Comparison of ENCODE assay signal across 21 cellular contexts in genomic region chr5:83360573-83360972, GRCh38.
A peak's percentile ranks its signal among the peaks of the same experiment; 100 is the strongest.
DNase-seq lines count a peak whose midpoint lies in the region; ATAC-seq and TF ChIP-seq lines count a peak whose summit lies in the region.
"Had no signal": no experiment of that assay in that cellular context is flagged by ENCODE, and none has a peak within 500 bp of the region (broad histone marks: within the 10 kb centered on the region; RNA-seq: fewer than 3 reads in every experiment).

No MANE protein-coding gene starts in this region.

- H3K27ac Mint-ChIP-seq in GM23338, result no peak overlapping the region
- H3K27ac Mint-ChIP-seq: CD8-positive, alpha-beta T cell had no signal

- no peak overlapping the region for H2AFZ ChIP-seq in GM23338

- no peak overlapping the region for H3K4me2 ChIP-seq in GM23338
- H3K4me2 ChIP-seq: BLaER1 treated with 17β-estradiol and CSF1 and Interleukin-3, amounts not matched to agents 10 nM and 100 nM; KMS-11 had no signal

- H3K9me3 Mint-ChIP-seq in GM23338, result peaks cover 4% of the 10 kb centered on the region; the same call in 2 of the 3 replicates

- no peak overlapping the region for H3K27ac ChIP-seq in GM23338 (ENCODE audit: low read depth)
- H3K27ac ChIP-seq: BLaER1 treated with 17β-estradiol and CSF1 and Interleukin-3, amounts not matched to agents 10 nM and 100 nM; KMS-11 had no signal

- no peaks in the 10 kb centered on the region for H3K27me3 ChIP-seq in GM23338 (ENCODE audit: insufficient read depth)
- H3K27me3 ChIP-seq: BLaER1 treated with 17β-estradiol and CSF1 and Interleukin-3, amounts not matched to agents 10 nM and 100 nM had no signal

- TF ChIP-seq CTCF in GM23338 (conservative IDR thresholded peaks at IDR 0.05; ENCODE audit: low read depth in 2 of 2), result no peak
- TF ChIP-seq CTCF in epithelial cell of esophagus (IDR thresholded peaks at IDR 0.05; ENCODE audit: insufficient read depth, low read depth, low read length, missing control alignments), result no peak

- H3K4me1 Mint-ChIP-seq in GM23338, result peaks cover 25% of the 10 kb centered on the region

- H3K27me3 Mint-ChIP-seq in GM23338 (ENCODE audit: insufficient read depth, low read depth, poor library complexity), result no peaks in the 10 kb centered on the region

- no peaks in the 10 kb centered on the region for H3K79me2 ChIP-seq in GM23338 (replicated peaks; ENCODE audit: insufficient read depth)

- H3K36me3 Mint-ChIP-seq in GM23338 (ENCODE audit: low read depth), result peaks cover 9% of the 10 kb centered on the region; the same call in 2 of the 3 replicates
- H3K36me3 Mint-ChIP-seq: CD8-positive, alpha-beta T cell had no signal

- ATAC-seq in GM23338 (no peak), HG03469 (IDR thresholded peaks at IDR 0.05; ENCODE audit: unreplicated experiment) (no peak), HG03460 (IDR thresholded peaks at IDR 0.05; ENCODE audit: unreplicated experiment) (no peak)
- ATAC-seq: CD8-positive, alpha-beta T cell; Right ventricle myocardium inferior had no signal

- H4K20me1 ChIP-seq in GM23338 (replicated peaks; ENCODE audit: insufficient read depth), result no peaks in the 10 kb centered on the region
- H4K20me1 ChIP-seq: BLaER1 treated with 17β-estradiol and CSF1 and Interleukin-3, amounts not matched to agents 10 nM and 100 nM had no signal

- peaks cover 18% of the 10 kb centered on the region for H3K4me1 ChIP-seq in GM23338 (ENCODE audit: insufficient read depth)

- no peak overlapping the region for H3K4me3 ChIP-seq in GM23338
- no peak overlapping the region for H3K4me3 ChIP-seq in epithelial cell of esophagus (ENCODE audit: low read length)
- H3K4me3 ChIP-seq: BLaER1 treated with 17β-estradiol and CSF1 and Interleukin-3, amounts not matched to agents 10 nM and 100 nM; HAP-1 had no signal

- 0 out of 2 replicates have a peak, but pooled peaks cover 4% of the 10 kb centered on the region for H3K9me2 ChIP-seq in GM23338 (ENCODE audit: insufficient read depth)

- H3K36me3 ChIP-seq in GM23338 (ENCODE audit: insufficient read depth), result no peaks in the 10 kb centered on the region
- H3K36me3 ChIP-seq: HAP-1 had no signal

- no peak overlapping the region for H3K4me3 Mint-ChIP-seq in GM23338
- H3K4me3 Mint-ChIP-seq: CD8-positive, alpha-beta T cell had no signal

- DNase-seq in A172 (ENCODE audit: low spot score), result peak; percentile 67
- DNase-seq in GM23338 (ENCODE audit: low spot score), result no peak
- DNase-seq in OCI-M1 (lab: John Stamatoyannopoulos, UW), result peak; percentile 61
- peak; percentile 4 for DNase-seq in epithelial cell of esophagus (ENCODE audit: low read depth)
- DNase-seq in NCI-H82 treated with DMSO at 0.1 percent for 48 hours (lab: John Stamatoyannopoulos, UW; ENCODE audit: unreplicated experiment), result no peak
- DNase-seq: CD8-positive, alpha-beta T cell; DMS79 treated with DMSO at 0.1 percent for 48 hours; NCI-H1092 treated with DMSO at 0.1 percent for 48 hours; NCI-H146; NCI-H2081; NCI-H2171 treated with DMSO at 0.1 percent for 48 hours; NCI-H446 treated with DMSO at 0.1 percent for 48 hours; NCI-H69; NK-92 treated with Interleukin-12 subunit alpha and Interleukin-12 subunit beta, amount 100 ng/mL, for 24 hours; SW 1271 had no signal

- no peaks in the 10 kb centered on the region for H3F3A ChIP-seq in GM23338 (replicated peaks; ENCODE audit: low read depth)

TF ChIP-seq in GM23338, 12 proteins besides CTCF, POLR2A, EP300 and RAD21:
- TF ChIP-seq ZNF331 (CRISPR knock-in tag; IDR thresholded peaks at IDR 0.05; ENCODE audit: low read depth) (peak; percentile 92), ETS1 (IDR thresholded peaks at IDR 0.05) (no peak)
TF ChIP-seq in GM23338: peak in this region for 1.

Comparison
In these comparisons a context has a peak if more than half of its experiments do, and no peak if none do; other contexts are left out.
1. DNase-seq: peak in A172 (single experiment), OCI-M1 (single experiment) and epithelial cell of esophagus (single experiment); none in GM23338 (single experiment) and NCI-H82 treated with DMSO at 0.1 percent for 48 hours (single experiment).